Comparison of ENCODE assay signal across 2 cellular contexts in the genomic region with DNA sequence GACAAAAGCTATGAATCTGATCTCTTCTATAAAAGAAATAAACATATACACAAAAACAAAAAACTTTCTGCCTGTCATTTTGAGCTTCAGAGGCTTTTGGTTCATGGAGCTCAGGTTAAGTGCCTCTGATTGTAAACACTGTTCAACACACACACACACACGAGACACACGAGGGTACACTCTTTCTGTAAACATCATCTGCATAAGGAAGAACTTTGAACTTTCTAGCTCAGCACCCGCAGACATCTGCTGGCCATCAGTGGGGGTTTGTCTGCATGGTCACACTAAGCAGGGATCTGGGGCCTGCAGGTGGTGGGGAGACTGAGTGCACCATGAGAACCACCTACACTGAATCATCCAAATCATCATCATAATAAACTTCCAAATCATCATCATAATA.
A peak's percentile ranks its signal among the peaks of the same experiment; 100 is the strongest.
TF ChIP-seq lines count a peak whose summit lies in the region.

No MANE protein-coding gene starts in this region.

TF ChIP-seq in GM12878, 131 proteins besides CTCF, POLR2A, EP300 and RAD21 (continued from another document):
- TF ChIP-seq, protein P1, sequence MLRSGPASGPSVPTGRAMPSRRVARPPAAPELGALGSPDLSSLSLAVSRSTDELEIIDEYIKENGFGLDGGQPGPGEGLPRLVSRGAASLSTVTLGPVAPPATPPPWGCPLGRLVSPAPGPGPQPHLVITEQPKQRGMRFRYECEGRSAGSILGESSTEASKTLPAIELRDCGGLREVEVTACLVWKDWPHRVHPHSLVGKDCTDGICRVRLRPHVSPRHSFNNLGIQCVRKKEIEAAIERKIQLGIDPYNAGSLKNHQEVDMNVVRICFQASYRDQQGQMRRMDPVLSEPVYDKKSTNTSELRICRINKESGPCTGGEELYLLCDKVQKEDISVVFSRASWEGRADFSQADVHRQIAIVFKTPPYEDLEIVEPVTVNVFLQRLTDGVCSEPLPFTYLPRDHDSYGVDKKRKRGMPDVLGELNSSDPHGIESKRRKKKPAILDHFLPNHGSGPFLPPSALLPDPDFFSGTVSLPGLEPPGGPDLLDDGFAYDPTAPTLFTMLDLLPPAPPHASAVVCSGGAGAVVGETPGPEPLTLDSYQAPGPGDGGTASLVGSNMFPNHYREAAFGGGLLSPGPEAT (IDR thresholded peaks at IDR 0.05; ENCODE audit: low read depth) = no peak
- TF ChIP-seq NFIC (IDR thresholded peaks at IDR 0.05; ENCODE audit: low read depth, low read length) = no peak
- no peak for TF ChIP-seq KAT2A (conservative IDR thresholded peaks at IDR 0.05; ENCODE audit: control insufficient read depth, low read depth, low read length)
- TF ChIP-seq JUNB (IDR thresholded peaks at IDR 0.05) = no peak

TF ChIP-seq in liver, 16 proteins besides CTCF, POLR2A, EP300 and RAD21 (continued from another document):
- TF ChIP-seq NR2F2 (IDR thresholded peaks at IDR 0.05) (no peak), FOXA1 (IDR thresholded peaks at IDR 0.05) (peak; percentile 55)
